ENCODE assay signal across 15 cellular contexts in the genomic region with DNA sequence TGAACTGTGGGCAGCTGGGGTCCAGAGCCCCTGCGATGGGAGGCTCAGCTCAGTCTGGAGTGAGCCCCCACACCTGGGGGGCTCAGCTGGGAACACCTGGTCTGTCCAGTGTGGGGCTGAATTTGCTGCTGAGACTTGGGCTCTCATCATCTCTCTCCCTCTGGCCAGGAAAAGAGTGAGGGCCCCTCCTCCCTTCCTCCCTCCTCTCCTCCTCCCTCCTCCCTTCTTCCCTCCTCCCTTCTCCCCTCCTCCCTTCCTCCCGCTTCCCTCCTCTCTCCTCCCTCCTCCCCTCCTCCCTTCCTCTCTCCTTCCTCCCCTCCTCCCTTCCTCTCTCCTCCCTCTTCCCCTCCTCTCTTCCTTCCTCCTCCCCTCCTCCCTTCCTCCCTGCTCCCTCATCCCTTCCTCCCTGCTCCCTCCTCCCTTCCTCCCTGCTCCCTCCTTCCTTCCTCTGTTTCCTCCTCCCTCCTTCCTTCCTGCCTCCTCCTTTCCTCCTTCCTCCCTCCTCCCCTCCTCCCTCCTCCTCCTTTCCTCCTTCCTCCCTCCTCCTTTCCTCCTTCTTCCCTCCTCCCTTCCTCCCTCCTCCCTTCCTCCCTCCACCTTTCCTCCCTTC. TPM values are rescaled to one million over a fixed set of nuclear protein-coding genes. Genes with fewer than 3 reads are reported as not detected.
DNase-seq lines count a peak whose midpoint lies in the region; ATAC-seq, FAIRE-seq and TF ChIP-seq lines count a peak whose summit lies in the region.
"Had no signal": no experiment of that assay in that cellular context is flagged by ENCODE, and none has a peak within 500 bp of the region (broad histone marks: within the 10 kb centered on the region; RNA-seq: fewer than 3 reads in every experiment).

No MANE protein-coding gene starts in this region.

- no peak overlapping the region for H2BK120ac ChIP-seq in H1 (replicated peaks; ENCODE audit: low read depth, low read length)

- no peak overlapping the region for H3K4me3 Mint-ChIP-seq in T-helper 17 cell
- H3K4me3 Mint-ChIP-seq: CD8-positive, alpha-beta T cell; H9 had no signal

- ATAC-seq in HepG2: no peak
- ATAC-seq in right lobe of liver: no peak
- ATAC-seq in T-helper 17 cell: no peak
- ATAC-seq: CD8-positive, alpha-beta T cell had no signal

- H3K23me2 ChIP-seq in H1 (ENCODE audit: low read depth, low read length): no peaks in the 10 kb centered on the region

- H4K5ac ChIP-seq in H1 (ENCODE audit: insufficient read length, low read depth, low read length): no peak overlapping the region

- H4K91ac ChIP-seq in H1 (replicated peaks; ENCODE audit: insufficient read length, low read length): no peak overlapping the region

- WGBS in HepG2 (ENCODE audit: low lambda C conversion rate): 3% methylated on average over 2 of the region's 2 CpGs
- 55% methylated on average over 1 of the region's 2 CpGs for WGBS in right lobe of liver (ENCODE audit: insufficient coverage, low coverage, low lambda C conversion rate, missing lambda C conversion rate)
- 100% methylated on average over 1 of the region's 2 CpGs; no CpG with 5 or more reads in 1 of the 2 experiments for WGBS in H1 (ENCODE audit: extremely low coverage in 1 of 2, insufficient coverage in 1 of 2, insufficient read length in 1 of 2, insufficient replicate concordance in 2 of 2, low coverage in 1 of 2, low lambda C conversion rate in 2 of 2, missing lambda C conversion rate in 1 of 2), 2 experiments

- H3K4me1 ChIP-seq in HepG2 (ENCODE audit: insufficient read depth, low read length) (no peaks in the 10 kb centered on the region), right lobe of liver (no peaks in the 10 kb centered on the region), H1 (replicated peaks in 1 of 4; ENCODE audit: control insufficient read depth in 3 of 4, insufficient read depth in 4 of 4, low read length in 3 of 4) (no peaks in the 10 kb centered on the region)
- H3K4me1 ChIP-seq: A549 had no signal

- no peak overlapping the region for H3K4ac ChIP-seq in H1 (replicated peaks; ENCODE audit: insufficient read length, low read depth, low read length)

- H3K4me3 ChIP-seq in HepG2 (replicated peaks in 1 of 3; ENCODE audit: insufficient read depth in 1 of 3, low read depth in 2 of 3, low read length in 3 of 3) (no peak overlapping the region), right lobe of liver (no peak overlapping the region), H1 (ENCODE audit: extremely low read depth in 1 of 4, insufficient read depth in 2 of 4, low read depth in 3 of 4, low read length in 4 of 4) (no peak overlapping the region)
- H3K4me3 ChIP-seq: A549 had no signal

- peak overlapping the region; percentile 32; the same call in 1 of the 2 replicates for H3K18ac ChIP-seq in H1 (ENCODE audit: extremely low read depth, low read length)

- H3K9me3 ChIP-seq in HepG2 (ENCODE audit: low read length): no peaks in the 10 kb centered on the region
- H3K9me3 ChIP-seq in right lobe of liver: no peaks in the 10 kb centered on the region
- no peaks in the 10 kb centered on the region for H3K9me3 ChIP-seq in T-helper 17 cell (ENCODE audit: control insufficient read depth, low read length, poor library complexity, severe bottlenecking)
- H3K9me3 ChIP-seq in H1 (ENCODE audit: insufficient read depth in 2 of 2, low read depth in 1 of 2, low read length in 1 of 2): no peaks in the 10 kb centered on the region; a peak in 1 of 4 replicates
- H3K9me3 ChIP-seq: A549 had no signal

- no peak overlapping the region for H4K8ac ChIP-seq in H1 (ENCODE audit: extremely low read depth, insufficient read depth, low read length)

- no peak overlapping the region for H2BK20ac ChIP-seq in H1 (ENCODE audit: low read length)

- H2BK5ac ChIP-seq in H1 (ENCODE audit: low read depth, low read length): no peak overlapping the region

- no peak overlapping the region for H3K56ac ChIP-seq in H1 (replicated peaks; ENCODE audit: insufficient read length, low read depth, low read length)

- peak overlapping the region; percentile 57 for H3K27ac Mint-ChIP-seq in T-helper 17 cell
- H3K27ac Mint-ChIP-seq: CD8-positive, alpha-beta T cell; H9 had no signal

- no TSS peak for BruUV-seq in HepG2 (replicated peaks; lab: Mats Ljungman, UMichigan)

- FAIRE-seq in HepG2 (lab: Jason Lieb, UNC): no peak
- no peak for FAIRE-seq in H1 (lab: Jason Lieb, UNC)
- FAIRE-seq: A549 had no signal

- H3K4me2 ChIP-seq in HepG2 (ENCODE audit: low read depth, low read length) (no peak overlapping the region), H1 (ENCODE audit: insufficient read depth in 1 of 2, low read depth in 2 of 2, low read length in 2 of 2) (no peak overlapping the region)
- H3K4me2 ChIP-seq: A549 had no signal

- CTCF ChIA-PET in HepG2 (lab: Yijun Ruan, JAX; ENCODE audit: low intra/inter-chr PET ratio, low total read pairs) (no interaction called here), H1 (lab: Charles Lee; ENCODE audit: partially characterized antibody) (no interaction called here)

- H3K23ac ChIP-seq in H1 (ENCODE audit: insufficient read length): no peak overlapping the region

- H3K27me3 ChIP-seq in HepG2 (ENCODE audit: control insufficient read depth in 1 of 2, insufficient read depth in 2 of 2, low read length in 2 of 2) (peaks cover 23 to 78% of the 10 kb centered on the region in 2 experiments), right lobe of liver (no peaks in the 10 kb centered on the region), H1 (replicated peaks in 1 of 4; ENCODE audit: control insufficient read depth in 3 of 4, extremely low read depth in 1 of 4, insufficient read depth in 3 of 4, low read length in 3 of 4) (no peaks in the 10 kb centered on the region; a peak in 2 of 7 replicates)

- H3K79me1 ChIP-seq in H1 (ENCODE audit: low read depth, low read length): no peaks in the 10 kb centered on the region

- no peak overlapping the region for H2BK15ac ChIP-seq in H1 (ENCODE audit: low read length)

- H3K27ac ChIP-seq in HepG2 (ENCODE audit: extremely low read length, insufficient read depth, low read length) (no peak overlapping the region), right lobe of liver (no peak overlapping the region), H1 (ENCODE audit: low read depth, low read length) (no peak overlapping the region)
- H3K27ac ChIP-seq: 22Rv1, A549 had no signal

- no peaks in the 10 kb centered on the region for H3K27me3 Mint-ChIP-seq in T-helper 17 cell

- TF ChIP-seq RAD21 in HepG2 (CRISPR knock-in tag; IDR thresholded peaks at IDR 0.05) (no peak), H1 (IDR thresholded peaks at IDR 0.05 in 1 of 2, conservative IDR thresholded peaks at IDR 0.05 in 1 of 2; ENCODE audit: low read depth in 2 of 2, low read length in 2 of 2) (no peak)

- H3K79me2 ChIP-seq in HepG2 (ENCODE audit: insufficient read depth, low read length): no peaks in the 10 kb centered on the region
- H3K79me2 ChIP-seq in H1 (ENCODE audit: control insufficient read depth in 1 of 2, insufficient read depth in 2 of 2, low read length in 2 of 2): no peaks in the 10 kb centered on the region

- H3K36me3 ChIP-seq in HepG2 (replicated peaks in 1 of 2; ENCODE audit: control insufficient read depth in 1 of 2, insufficient read depth in 2 of 2, low read length in 2 of 2) (no peaks in the 10 kb centered on the region), right lobe of liver (no peaks in the 10 kb centered on the region), H1 (ENCODE audit: control insufficient read depth in 2 of 4, insufficient read depth in 4 of 4, low read length in 3 of 4) (no peaks in the 10 kb centered on the region)

- no peak for TF ChIP-seq CTCF in HepG2 (CRISPR knock-in tag; IDR thresholded peaks at IDR 0.05)
- TF ChIP-seq CTCF in right lobe of liver (IDR thresholded peaks at IDR 0.05): no peak
- TF ChIP-seq CTCF in H1 (IDR thresholded peaks at IDR 0.05; ENCODE audit: control extremely low read depth in 1 of 3, insufficient read depth in 1 of 3, low read depth in 1 of 3, low read length in 3 of 3): no peak

- TF ChIP-seq EP300 in HepG2 (IDR thresholded peaks at IDR 0.05; ENCODE audit: low read depth in 2 of 2, low read length in 2 of 2) (no peak), HepG2 (CRISPR knock-in tag; IDR thresholded peaks at IDR 0.05; ENCODE audit: borderline replicate concordance) (no peak), H1 (IDR thresholded peaks at IDR 0.05; ENCODE audit: borderline replicate concordance in 1 of 2, low read depth in 2 of 2, low read length in 2 of 2) (no peak)

- H3K9ac ChIP-seq in HepG2 (ENCODE audit: insufficient read depth, low read depth, low read length) (no peak overlapping the region), H1 (replicated peaks in 1 of 4; ENCODE audit: extremely low read depth in 1 of 4, low read depth in 3 of 4, low read length in 3 of 4) (no peak overlapping the region)

- peaks cover 4% of the 10 kb centered on the region for H3K4me1 Mint-ChIP-seq in T-helper 17 cell

- no peak overlapping the region for H2BK12ac ChIP-seq in H1 (ENCODE audit: low read depth, low read length)

- POLR2A ChIA-PET in HepG2 (lab: Yijun Ruan, JAX): no interaction called here
- POLR2A ChIA-PET in H1 (lab: Charles Lee; ENCODE audit: partially characterized antibody): interaction anchor here (1.2 kb wide), 1 partner anchor 32 kb away, joined by 3 read pairs; no protein-coding TSS in a partner anchor

- intact Hi-C loops in HepG2 (cut with micrococcal nuclease; ENCODE audit: unreplicated experiment): no loop called here
- intact Hi-C loops in right lobe of liver (cut with DNase I): loop anchor here in 1 of 2 donors (10.0 kb wide), 1 partner anchor 169 kb away; no protein-coding TSS in a partner anchor

- 0 out of 2 replicates have a peak overlapping the region, but pooled peaks have one; percentile 6 for H2AK5ac ChIP-seq in H1 (ENCODE audit: low read depth, low read length)

- H4K20me1 ChIP-seq in HepG2 (ENCODE audit: insufficient read depth, low read length) (peaks cover 3% of the 10 kb centered on the region; the same call in 1 of the 2 replicates), H1 (replicated peaks in 1 of 2; ENCODE audit: control insufficient read depth in 1 of 2, insufficient read depth in 2 of 2, low read length in 2 of 2) (peaks cover 0 to 1% of the 10 kb centered on the region in 2 experiments)

- TF ChIP-seq POLR2A in HepG2 (IDR thresholded peaks at IDR 0.05; ENCODE audit: insufficient read depth in 1 of 2, low read depth in 2 of 2, low read length in 2 of 2): no peak
- TF ChIP-seq POLR2A in right lobe of liver (IDR thresholded peaks at IDR 0.05): no peak
- TF ChIP-seq POLR2A in H1 (IDR thresholded peaks at IDR 0.05; ENCODE audit: control extremely low read depth in 1 of 2, low read depth in 2 of 2, low read length in 2 of 2): no peak

- H2AFZ ChIP-seq in HepG2 (ENCODE audit: low read length): no peak overlapping the region
- no peak overlapping the region for H2AFZ ChIP-seq in H1 (ENCODE audit: low read length)

- DNase-seq in HepG2 (ENCODE audit: low spot score): no peak
- DNase-seq in right lobe of liver: no peak
- DNase-seq in T-helper 17 cell: no peak
- no peak for DNase-seq in H1 (ENCODE audit: low read depth in 1 of 2, low spot score in 2 of 2)
- DNase-seq in iPS-NIHi7 (ENCODE audit: extremely low spot score): no peak
- no peak for DNase-seq in NCI-H2081 treated with DMSO at 0.1 percent for 48 hours (lab: John Stamatoyannopoulos, UW)
- DNase-seq: AML-193; Calu3; CD8-positive, alpha-beta T cell; DMS79 treated with DMSO at 0.1 percent for 48 hours; GF-D8; GOT3; H9 had no signal

- in situ Hi-C loops in HepG2 (cut with HindIII; ENCODE audit: extremely low pct_ligation_motif_present, low pct_unique_long_range_greater_than_20kb): no loop called here

- H3K36me3 Mint-ChIP-seq in T-helper 17 cell (ENCODE audit: low read depth): no peaks in the 10 kb centered on the region
- H3K36me3 Mint-ChIP-seq: CD8-positive, alpha-beta T cell had no signal

- no peak overlapping the region for H3K14ac ChIP-seq in H1 (ENCODE audit: insufficient read length)

RNA-seq across cellular contexts. Expression of gene PEX10, which starts 23.5 kb away (rescaled TPM):
- 38.3 and 39.6 TPM in 2 replicates for total RNA-seq in HepG2 (2016; rRNA removed; fragmentation: Illumina TruSeq; extraction: Trizol)
- total RNA-seq in HepG2 (2016; cell fraction: cytosol; rRNA removed; fragmentation: Illumina TruSeq; extraction: Trizol; ENCODE audit: low read depth): 20.2 and 25.8 TPM in 2 replicates
- 37.8 and 38.9 TPM in 2 replicates for total RNA-seq in HepG2 (2016; cell fraction: insoluble cytoplasmic fraction; rRNA removed; fragmentation: Illumina TruSeq; extraction: Trizol)
- total RNA-seq in HepG2 (2016; cell fraction: membrane; rRNA removed; fragmentation: Illumina TruSeq; extraction: Trizol): 53.4 and 59.7 TPM in 2 replicates
- total RNA-seq in HepG2 (2016; cell fraction: nucleus; rRNA removed; fragmentation: Illumina TruSeq; extraction: Trizol): 27.1 and 27.5 TPM in 2 replicates
- 16.1 and 21.0 TPM in 2 replicates for polyA plus RNA-seq in HepG2 (2011; rRNA removed)
- 16.3 and 20.9 TPM in 2 replicates for polyA plus RNA-seq in HepG2 (2011; cell fraction: cytosol; rRNA removed)
- 49.0 and 57.5 TPM in 2 replicates for polyA plus RNA-seq in HepG2 (2011; cell fraction: nucleus; rRNA removed)
- 13.3 and 14.5 TPM in 2 replicates for polyA plus RNA-seq in HepG2 (2012)
- 27.1 and 37.0 TPM in 2 replicates for polyA plus RNA-seq in HepG2 (2016; cell fraction: cytosol; fragmentation: Illumina TruSeq; extraction: Trizol; ENCODE audit: low read depth)
- 36.5 and 40.8 TPM in 2 replicates for polyA plus RNA-seq in HepG2 (2016; cell fraction: insoluble cytoplasmic fraction; fragmentation: Illumina TruSeq; extraction: Trizol; ENCODE audit: low read depth)
- 47.4 and 49.9 TPM in 2 replicates for polyA plus RNA-seq in HepG2 (2016; cell fraction: membrane; fragmentation: Illumina TruSeq; extraction: Trizol; ENCODE audit: low read depth)
- 44.7 and 46.3 TPM in 2 replicates for polyA plus RNA-seq in HepG2 (2016; cell fraction: nucleus; fragmentation: Illumina TruSeq; extraction: Trizol; ENCODE audit: insufficient read depth, low read depth)
- polyA minus RNA-seq in HepG2 (2011; rRNA and poly(A)+ RNA removed; ENCODE audit: low replicate concordance): 15.3 and 46.5 TPM in 2 replicates
- 9.7 and 12.0 TPM in 2 replicates for polyA minus RNA-seq in HepG2 (2011; cell fraction: cytosol; rRNA and poly(A)+ RNA removed)
- polyA minus RNA-seq in HepG2 (2011; cell fraction: nucleus; rRNA and poly(A)+ RNA removed): 18.4 and 20.1 TPM in 2 replicates
- 10 to 100 TPM in 3 of 6 experiments, 1 to 10 TPM in 3; 7.4 to 24.3 (median 10.5) TPM for total RNA-seq in right lobe of liver
- total RNA-seq in T-helper 17 cell: 1 to 10 TPM; 7.3 to 8.3 TPM
- 24.3 and 24.7 TPM in 2 replicates for total RNA-seq in H1 (2021; fragmentation: NEBNext Ultra II Directional; extraction: Animal tissue kit (Norgen Biotek cat#: 25700))
- 26.9 and 37.3 TPM in 2 replicates for polyA plus RNA-seq in H1 (2011; rRNA removed)
- polyA plus RNA-seq in H1 (2011; cell fraction: cytosol; rRNA removed): 29.9 TPM
- 42.6 TPM for polyA plus RNA-seq in H1 (2011; cell fraction: nucleus; rRNA removed)
- 16.5 to 25.6 TPM (median 24.1 TPM) in 4 replicates for polyA plus RNA-seq in H1 (2012, experiment 1 of 2)
- 26.0 TPM for polyA plus RNA-seq in H1 (2012, experiment 2 of 2)
- polyA plus RNA-seq in H1 (2013, experiment 1 of 2): 13.3 TPM
- polyA plus RNA-seq in H1 (2013, experiment 2 of 2): 13.7 TPM
- 10.7 and 13.6 TPM in 2 replicates for polyA minus RNA-seq in H1 (2011; rRNA and poly(A)+ RNA removed)
- 19.8 TPM for polyA minus RNA-seq in H1 (2011; cell fraction: cytosol; rRNA and poly(A)+ RNA removed)
- 22.3 TPM for polyA minus RNA-seq in H1 (2011; cell fraction: nucleus; rRNA and poly(A)+ RNA removed)

RNA-seq across cellular contexts. Expression of gene PLCH2, which starts 40.2 kb away (rescaled TPM):
- total RNA-seq in HepG2 (2016; rRNA removed; fragmentation: Illumina TruSeq; extraction: Trizol) (0.14 and 0.15 TPM in 2 replicates), right lobe of liver (1 to 10 TPM in 5 of 6 experiments, under 1 TPM in 1; 0.37 to 4.6 (median 2.3) TPM), T-helper 17 cell (10 to 100 TPM; 30.0 to 39.3 TPM)
- under 0.01 TPM in 1 of 2 replicates, not detected in the other for total RNA-seq in HepG2 (2016; cell fraction: cytosol; rRNA removed; fragmentation: Illumina TruSeq; extraction: Trizol; ENCODE audit: low read depth)
- 0.12 and 0.22 TPM in 2 replicates for total RNA-seq in HepG2 (2016; cell fraction: insoluble cytoplasmic fraction; rRNA removed; fragmentation: Illumina TruSeq; extraction: Trizol)
- 0.06 and 0.10 TPM in 2 replicates for total RNA-seq in HepG2 (2016; cell fraction: membrane; rRNA removed; fragmentation: Illumina TruSeq; extraction: Trizol)
- total RNA-seq in HepG2 (2016; cell fraction: nucleus; rRNA removed; fragmentation: Illumina TruSeq; extraction: Trizol): 0.19 and 0.22 TPM in 2 replicates
- polyA plus RNA-seq in HepG2 (2011; rRNA removed) (0.67 and 1.3 TPM in 2 replicates), H1 (2011; rRNA removed) (0.14 TPM in 2 replicates)
- polyA plus RNA-seq in HepG2 (2011; cell fraction: cytosol; rRNA removed): 0.32 and 0.78 TPM in 2 replicates
- polyA plus RNA-seq in HepG2 (2011; cell fraction: nucleus; rRNA removed): 6.0 and 6.1 TPM in 2 replicates
- polyA plus RNA-seq in HepG2 (2012): 0.11 and 0.15 TPM in 2 replicates
- 0.05 TPM in 1 of 2 replicates, not detected in the other for polyA plus RNA-seq in HepG2 (2016; cell fraction: cytosol; fragmentation: Illumina TruSeq; extraction: Trizol; ENCODE audit: low read depth)
- polyA plus RNA-seq in HepG2 (2016; cell fraction: insoluble cytoplasmic fraction; fragmentation: Illumina TruSeq; extraction: Trizol; ENCODE audit: low read depth): 0.10 and 0.20 TPM in 2 replicates
- 0.07 TPM in 1 of 2 replicates, not detected in the other for polyA plus RNA-seq in HepG2 (2016; cell fraction: membrane; fragmentation: Illumina TruSeq; extraction: Trizol; ENCODE audit: low read depth)
- 0.37 and 0.83 TPM in 2 replicates for polyA plus RNA-seq in HepG2 (2016; cell fraction: nucleus; fragmentation: Illumina TruSeq; extraction: Trizol; ENCODE audit: insufficient read depth, low read depth)
- polyA minus RNA-seq in HepG2 (2011; rRNA and poly(A)+ RNA removed; ENCODE audit: low replicate concordance): 1.2 TPM in 1 of 2 replicates, not detected in the other
- polyA minus RNA-seq in HepG2 (2011; cell fraction: cytosol; rRNA and poly(A)+ RNA removed): 0.20 TPM in 1 of 2 replicates, not detected in the other
- polyA minus RNA-seq in HepG2 (2011; cell fraction: nucleus; rRNA and poly(A)+ RNA removed): 0.90 and 1.2 TPM in 2 replicates
- 0.19 TPM in 2 replicates for total RNA-seq in H1 (2021; fragmentation: NEBNext Ultra II Directional; extraction: Animal tissue kit (Norgen Biotek cat#: 25700))
- polyA plus RNA-seq in H1 (2011; cell fraction: cytosol; rRNA removed): 0.12 TPM
- 0.54 TPM for polyA plus RNA-seq in H1 (2011; cell fraction: nucleus; rRNA removed)
- 0.06 to 0.16 TPM (median 0.14 TPM) in 4 replicates for polyA plus RNA-seq in H1 (2012, experiment 1 of 2)
- 0.07 TPM for polyA plus RNA-seq in H1 (2012, experiment 2 of 2)
- 0.10 TPM for polyA plus RNA-seq in H1 (2013, experiment 1 of 2)
- 0.07 TPM for polyA plus RNA-seq in H1 (2013, experiment 2 of 2)
- 0.05 and 0.16 TPM in 2 replicates for polyA minus RNA-seq in H1 (2011; rRNA and poly(A)+ RNA removed)
- not detected for polyA minus RNA-seq in H1 (2011; cell fraction: cytosol; rRNA and poly(A)+ RNA removed)
- 0.30 TPM for polyA minus RNA-seq in H1 (2011; cell fraction: nucleus; rRNA and poly(A)+ RNA removed)

RNA-seq across cellular contexts. Expression of gene RER1, which starts 44.2 kb away (rescaled TPM):
- 83.9 and 128 TPM in 2 replicates for total RNA-seq in HepG2 (2016; rRNA removed; fragmentation: Illumina TruSeq; extraction: Trizol)
- 51.3 and 72.8 TPM in 2 replicates for total RNA-seq in HepG2 (2016; cell fraction: cytosol; rRNA removed; fragmentation: Illumina TruSeq; extraction: Trizol; ENCODE audit: low read depth)
- 89.5 and 137 TPM in 2 replicates for total RNA-seq in HepG2 (2016; cell fraction: insoluble cytoplasmic fraction; rRNA removed; fragmentation: Illumina TruSeq; extraction: Trizol)
- 77.4 and 86.1 TPM in 2 replicates for total RNA-seq in HepG2 (2016; cell fraction: membrane; rRNA removed; fragmentation: Illumina TruSeq; extraction: Trizol)
- 76.0 and 95.5 TPM in 2 replicates for total RNA-seq in HepG2 (2016; cell fraction: nucleus; rRNA removed; fragmentation: Illumina TruSeq; extraction: Trizol)
- polyA plus RNA-seq in HepG2 (2011; rRNA removed): 135 and 164 TPM in 2 replicates
- 82.7 and 131 TPM in 2 replicates for polyA plus RNA-seq in HepG2 (2011; cell fraction: cytosol; rRNA removed)
- polyA plus RNA-seq in HepG2 (2011; cell fraction: nucleus; rRNA removed): 155 and 197 TPM in 2 replicates
- 64.5 and 73.8 TPM in 2 replicates for polyA plus RNA-seq in HepG2 (2012)
- polyA plus RNA-seq in HepG2 (2016; cell fraction: cytosol; fragmentation: Illumina TruSeq; extraction: Trizol; ENCODE audit: low read depth): 84.3 and 98.6 TPM in 2 replicates
- polyA plus RNA-seq in HepG2 (2016; cell fraction: insoluble cytoplasmic fraction; fragmentation: Illumina TruSeq; extraction: Trizol; ENCODE audit: low read depth): 87.8 and 97.0 TPM in 2 replicates
- polyA plus RNA-seq in HepG2 (2016; cell fraction: membrane; fragmentation: Illumina TruSeq; extraction: Trizol; ENCODE audit: low read depth): 69.1 and 85.3 TPM in 2 replicates
- polyA plus RNA-seq in HepG2 (2016; cell fraction: nucleus; fragmentation: Illumina TruSeq; extraction: Trizol; ENCODE audit: insufficient read depth, low read depth): 191 and 194 TPM in 2 replicates
- polyA minus RNA-seq in HepG2 (2011; rRNA and poly(A)+ RNA removed; ENCODE audit: low replicate concordance): 95.9 and 234 TPM in 2 replicates
- polyA minus RNA-seq in HepG2 (2011; cell fraction: cytosol; rRNA and poly(A)+ RNA removed): 32.9 and 45.5 TPM in 2 replicates
- 23.3 and 29.3 TPM in 2 replicates for polyA minus RNA-seq in HepG2 (2011; cell fraction: nucleus; rRNA and poly(A)+ RNA removed)
- total RNA-seq in right lobe of liver: 100 to 1,000 TPM in 4 of 6 experiments, 10 to 100 TPM in 2; 76.5 to 166 (median 122) TPM
- total RNA-seq in T-helper 17 cell: 10 to 100 TPM; 68.4 to 70.0 TPM
- total RNA-seq in H1 (2021; fragmentation: NEBNext Ultra II Directional; extraction: Animal tissue kit (Norgen Biotek cat#: 25700)): 92.0 and 102 TPM in 2 replicates
- 120 and 134 TPM in 2 replicates for polyA plus RNA-seq in H1 (2011; rRNA removed)
- 93.7 TPM for polyA plus RNA-seq in H1 (2011; cell fraction: cytosol; rRNA removed)
- polyA plus RNA-seq in H1 (2011; cell fraction: nucleus; rRNA removed): 63.8 TPM
- polyA plus RNA-seq in H1 (2012, experiment 1 of 2): 70.3 to 94.7 TPM (median 80.1 TPM) in 4 replicates
- polyA plus RNA-seq in H1 (2012, experiment 2 of 2): 37.7 TPM
- polyA plus RNA-seq in H1 (2013, experiment 1 of 2): 96.9 TPM
- polyA plus RNA-seq in H1 (2013, experiment 2 of 2): 106 TPM
- polyA minus RNA-seq in H1 (2011; rRNA and poly(A)+ RNA removed): 133 and 151 TPM in 2 replicates
- 34.6 TPM for polyA minus RNA-seq in H1 (2011; cell fraction: cytosol; rRNA and poly(A)+ RNA removed)
- 20.3 TPM for polyA minus RNA-seq in H1 (2011; cell fraction: nucleus; rRNA and poly(A)+ RNA removed)

RNA-seq across cellular contexts. Expression of gene MORN1, which starts 44.5 kb away (rescaled TPM):
- total RNA-seq in HepG2 (2016; rRNA removed; fragmentation: Illumina TruSeq; extraction: Trizol): 3.9 and 6.5 TPM in 2 replicates
- total RNA-seq in HepG2 (2016; cell fraction: cytosol; rRNA removed; fragmentation: Illumina TruSeq; extraction: Trizol; ENCODE audit: low read depth): 1.5 and 2.2 TPM in 2 replicates
- 3.5 and 5.4 TPM in 2 replicates for total RNA-seq in HepG2 (2016; cell fraction: insoluble cytoplasmic fraction; rRNA removed; fragmentation: Illumina TruSeq; extraction: Trizol)
- 1.7 and 1.8 TPM in 2 replicates for total RNA-seq in HepG2 (2016; cell fraction: membrane; rRNA removed; fragmentation: Illumina TruSeq; extraction: Trizol)
- 6.4 and 6.8 TPM in 2 replicates for total RNA-seq in HepG2 (2016; cell fraction: nucleus; rRNA removed; fragmentation: Illumina TruSeq; extraction: Trizol)
- polyA plus RNA-seq in HepG2 (2011; rRNA removed): 2.6 and 3.1 TPM in 2 replicates
- polyA plus RNA-seq in HepG2 (2011; cell fraction: cytosol; rRNA removed): 2.5 and 3.1 TPM in 2 replicates
- polyA plus RNA-seq in HepG2 (2011; cell fraction: nucleus; rRNA removed): 7.8 and 8.8 TPM in 2 replicates
- 1.3 and 1.7 TPM in 2 replicates for polyA plus RNA-seq in HepG2 (2012)
- polyA plus RNA-seq in HepG2 (2016; cell fraction: cytosol; fragmentation: Illumina TruSeq; extraction: Trizol; ENCODE audit: low read depth): 0.84 and 1.9 TPM in 2 replicates
- 2.3 and 3.3 TPM in 2 replicates for polyA plus RNA-seq in HepG2 (2016; cell fraction: insoluble cytoplasmic fraction; fragmentation: Illumina TruSeq; extraction: Trizol; ENCODE audit: low read depth)
- polyA plus RNA-seq in HepG2 (2016; cell fraction: membrane; fragmentation: Illumina TruSeq; extraction: Trizol; ENCODE audit: low read depth): 0.73 and 1.3 TPM in 2 replicates
- polyA plus RNA-seq in HepG2 (2016; cell fraction: nucleus; fragmentation: Illumina TruSeq; extraction: Trizol; ENCODE audit: insufficient read depth, low read depth): 8.2 and 9.2 TPM in 2 replicates
- 6.7 and 28.4 TPM in 2 replicates for polyA minus RNA-seq in HepG2 (2011; rRNA and poly(A)+ RNA removed; ENCODE audit: low replicate concordance)
- polyA minus RNA-seq in HepG2 (2011; cell fraction: cytosol; rRNA and poly(A)+ RNA removed): 1.3 and 3.0 TPM in 2 replicates
- 7.5 and 8.9 TPM in 2 replicates for polyA minus RNA-seq in HepG2 (2011; cell fraction: nucleus; rRNA and poly(A)+ RNA removed)
- 1 to 10 TPM; 3.1 to 7.1 (median 4.5) TPM for total RNA-seq in right lobe of liver
- 1 to 10 TPM; 7.0 to 8.4 TPM for total RNA-seq in T-helper 17 cell
- 9.1 and 10.5 TPM in 2 replicates for total RNA-seq in H1 (2021; fragmentation: NEBNext Ultra II Directional; extraction: Animal tissue kit (Norgen Biotek cat#: 25700))
- 5.0 and 7.6 TPM in 2 replicates for polyA plus RNA-seq in H1 (2011; rRNA removed)
- polyA plus RNA-seq in H1 (2011; cell fraction: cytosol; rRNA removed): 6.9 TPM
- 15.8 TPM for polyA plus RNA-seq in H1 (2011; cell fraction: nucleus; rRNA removed)
- polyA plus RNA-seq in H1 (2012, experiment 1 of 2): 4.3 to 8.9 TPM (median 7.8 TPM) in 4 replicates
- 2.9 TPM for polyA plus RNA-seq in H1 (2012, experiment 2 of 2)
- 3.5 TPM for polyA plus RNA-seq in H1 (2013, experiment 1 of 2)
- polyA plus RNA-seq in H1 (2013, experiment 2 of 2): 3.7 TPM
- polyA minus RNA-seq in H1 (2011; rRNA and poly(A)+ RNA removed): 9.2 and 11.9 TPM in 2 replicates
- 7.9 TPM for polyA minus RNA-seq in H1 (2011; cell fraction: cytosol; rRNA and poly(A)+ RNA removed)
- polyA minus RNA-seq in H1 (2011; cell fraction: nucleus; rRNA and poly(A)+ RNA removed): 14.4 TPM

Comparison
In these comparisons a context has a peak if more than half of its experiments do, and no peak if none do; other contexts are left out.
1. RNA of gene PLCH2, which starts 40.2 kb away (total RNA-seq): 30.0 to 39.3 TPM in T-helper 17 cell; 0.37 to 4.6 TPM in right lobe of liver, 0.19 TPM in H1 and under 0.01 to 0.22 TPM in HepG2; every median in the first group is over 4 times any median in the second.